In the genomic region with DNA sequence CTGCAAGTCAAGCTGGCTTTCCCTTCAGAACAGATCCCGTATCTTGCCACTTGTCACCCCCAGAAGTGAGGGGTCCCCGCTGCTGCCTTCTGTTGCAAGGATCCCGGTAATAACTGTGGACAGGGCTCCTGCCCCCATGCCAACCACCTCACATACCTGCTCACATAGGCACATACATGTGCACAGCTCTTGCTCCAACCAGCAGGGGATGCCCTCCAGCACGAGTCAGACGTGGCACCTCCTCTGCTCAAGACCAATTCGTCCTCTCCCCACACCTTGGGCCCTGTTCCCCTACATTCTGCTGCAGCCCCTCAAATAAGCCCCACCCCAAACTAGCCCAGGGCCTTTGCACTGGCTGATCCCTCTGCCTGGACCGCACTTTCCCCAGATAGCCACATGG, we compare ENCODE assay signal across 19 cellular contexts.
A peak's percentile ranks its signal among the peaks of the same experiment; 100 is the strongest.
DNase-seq lines count a peak whose midpoint lies in the region; ATAC-seq, FAIRE-seq and TF ChIP-seq lines count a peak whose summit lies in the region.
"Had no signal": no experiment of that assay in that cellular context is flagged by ENCODE, and none has a peak within 500 bp of the region (broad histone marks: within the 10 kb centered on the region; RNA-seq: fewer than 3 reads in every experiment).

No MANE protein-coding gene starts in this region.

- H3K14ac ChIP-seq in H1 (ENCODE audit: insufficient read length): no peak overlapping the region

- H2BK120ac ChIP-seq in H1 (replicated peaks; ENCODE audit: low read depth, low read length): no peak overlapping the region

- peaks cover 14% of the 10 kb centered on the region; the same call in 1 of the 2 replicates for H3K79me1 ChIP-seq in H1 (ENCODE audit: low read depth, low read length)

- peaks cover 2% of the 10 kb centered on the region; the same call in 1 of the 2 replicates for H3K23me2 ChIP-seq in H1 (ENCODE audit: low read depth, low read length)

- H3K4me3 ChIP-seq in cardiac muscle cell (no peak overlapping the region), right atrium auricular region (no peak overlapping the region), MM.1S (ENCODE audit: low read length) (no peak overlapping the region), H1 (ENCODE audit: extremely low read depth in 1 of 4, insufficient read depth in 2 of 4, low read depth in 3 of 4, low read length in 4 of 4) (no peak overlapping the region), thyroid gland (replicated peaks in 1 of 3) (no peak overlapping the region), lower lobe of right lung (no peak overlapping the region)
- H3K4me3 ChIP-seq: gastrocnemius medialis, sigmoid colon, SJSA1 had no signal

- no peak overlapping the region for H2AK5ac ChIP-seq in H1 (ENCODE audit: low read depth, low read length)

- no peak overlapping the region for H2AFZ ChIP-seq in MM.1S (ENCODE audit: low read length)
- no peak overlapping the region for H2AFZ ChIP-seq in H1 (ENCODE audit: low read length)

- no peak overlapping the region for H2BK5ac ChIP-seq in H1 (ENCODE audit: low read depth, low read length)

- intact Hi-C loops in thyroid gland (cut with DNase I): no loop called here
- intact Hi-C loops in lower lobe of right lung (cut with DNase I): no loop called here

- H4K91ac ChIP-seq in H1 (replicated peaks; ENCODE audit: insufficient read length, low read length): no peak overlapping the region

- no peak for ATAC-seq in lower lobe of right lung
- ATAC-seq: gastrocnemius medialis had no signal

- H3K23ac ChIP-seq in H1 (ENCODE audit: insufficient read length): no peak overlapping the region

- H3K27ac ChIP-seq in cardiac muscle cell (no peak overlapping the region), right atrium auricular region (no peak overlapping the region), MM.1S (ENCODE audit: low read length) (no peak overlapping the region), H1 (ENCODE audit: low read depth, low read length) (no peak overlapping the region), thyroid gland (peak overlapping the region in 1 of 3 donors; percentile 64), lower lobe of right lung (no peak overlapping the region)
- H3K27ac ChIP-seq: gastrocnemius medialis, sigmoid colon, SJSA1 had no signal

- TF ChIP-seq POLR2A in H1 (IDR thresholded peaks at IDR 0.05; ENCODE audit: control extremely low read depth in 1 of 2, low read depth in 2 of 2, low read length in 2 of 2): no peak
- no peak for TF ChIP-seq POLR2A in thyroid gland (IDR thresholded peaks at IDR 0.05)

- no peaks in the 10 kb centered on the region for H3K27me3 ChIP-seq in cardiac muscle cell
- H3K27me3 ChIP-seq in right atrium auricular region: no peaks in the 10 kb centered on the region
- H3K27me3 ChIP-seq in MM.1S (replicated peaks; ENCODE audit: insufficient read depth, low read length): peaks cover 15% of the 10 kb centered on the region; the same call in 1 of the 2 replicates
- no peaks in the 10 kb centered on the region for H3K27me3 ChIP-seq in H1 (replicated peaks in 1 of 4; ENCODE audit: control insufficient read depth in 3 of 4, extremely low read depth in 1 of 4, insufficient read depth in 3 of 4, low read length in 3 of 4)
- H3K27me3 ChIP-seq in thyroid gland: no peaks in the 10 kb centered on the region
- H3K27me3 ChIP-seq in lower lobe of right lung (ENCODE audit: low read depth): no peaks in the 10 kb centered on the region
- H3K27me3 ChIP-seq: gastrocnemius medialis, sigmoid colon, SJSA1 had no signal

- H3K4me2 ChIP-seq in MM.1S (ENCODE audit: low read depth, low read length) (no peak overlapping the region), H1 (ENCODE audit: insufficient read depth in 1 of 2, low read depth in 2 of 2, low read length in 2 of 2) (no peak overlapping the region)

- H4K20me1 ChIP-seq in MM.1S (ENCODE audit: insufficient read depth, low read length) (no peaks in the 10 kb centered on the region), H1 (replicated peaks in 1 of 2; ENCODE audit: control insufficient read depth in 1 of 2, insufficient read depth in 2 of 2, low read length in 2 of 2) (peaks cover 2 to 12% of the 10 kb centered on the region in 2 experiments)

- H3K56ac ChIP-seq in H1 (replicated peaks; ENCODE audit: insufficient read length, low read depth, low read length): no peak overlapping the region

- H3K36me3 ChIP-seq in cardiac muscle cell (no peaks in the 10 kb centered on the region), right atrium auricular region (peaks cover 11% of the 10 kb centered on the region), MM.1S (replicated peaks; ENCODE audit: insufficient read depth, low read length) (no peaks in the 10 kb centered on the region), H1 (ENCODE audit: control insufficient read depth in 2 of 4, insufficient read depth in 4 of 4, low read length in 3 of 4) (0 out of 8 replicates have a peak, but pooled peaks cover 0 to 5% (median 0%) of the 10 kb centered on the region in 4 experiments), thyroid gland (no peaks in the 10 kb centered on the region), lower lobe of right lung (peaks cover 31% of the 10 kb centered on the region)

- H2BK12ac ChIP-seq in H1 (ENCODE audit: low read depth, low read length): no peak overlapping the region

- peak overlapping the region; percentile 81; the same call in 1 of the 2 replicates for H4K8ac ChIP-seq in H1 (ENCODE audit: extremely low read depth, insufficient read depth, low read length)

- no peak overlapping the region for H4K5ac ChIP-seq in H1 (ENCODE audit: insufficient read length, low read depth, low read length)

- H3K9me2 ChIP-seq in MM.1S (replicated peaks; ENCODE audit: insufficient read depth, low read length): no peaks in the 10 kb centered on the region

- no peak for TF ChIP-seq RAD21 in H1 (IDR thresholded peaks at IDR 0.05 in 1 of 2, conservative IDR thresholded peaks at IDR 0.05 in 1 of 2; ENCODE audit: low read depth in 2 of 2, low read length in 2 of 2)

- DNase-seq in cardiac muscle cell (ENCODE audit: low read depth in 1 of 2, low spot score in 1 of 2) (no peak), right atrium auricular region (ENCODE audit: low spot score) (no peak), MM.1S (no peak), H1 (ENCODE audit: low read depth in 1 of 2, low spot score in 2 of 2) (no peak), thyroid gland (no peak), Ammon's horn (ENCODE audit: low spot score) (no peak), lower lobe of right lung (no peak), islet precursor cell (no peak)
- DNase-seq: activated B cell treated with CpG ODN at 0.5 μM for 24 hours; activated T-cell treated with anti-CD3 and anti-CD28 coated beads, Interleukin-2, amount 50 U/mL, for 24 hours; amniotic stem cell; DMS53; gastrocnemius medialis; naive B cell; NCI-H82; sigmoid colon; stimulated activated naive CD4-positive, alpha-beta T cell treated with Interleukin-2 at 50 U/mL for 16 hours had no signal

- H3K9me3 ChIP-seq in cardiac muscle cell (ENCODE audit: low read depth): no peaks in the 10 kb centered on the region
- no peaks in the 10 kb centered on the region for H3K9me3 ChIP-seq in right atrium auricular region
- H3K9me3 ChIP-seq in MM.1S (replicated peaks; ENCODE audit: insufficient read depth, low read length): no peaks in the 10 kb centered on the region
- H3K9me3 ChIP-seq in H1 (ENCODE audit: insufficient read depth in 2 of 2, low read depth in 1 of 2, low read length in 1 of 2): no peaks in the 10 kb centered on the region
- no peaks in the 10 kb centered on the region for H3K9me3 ChIP-seq in thyroid gland
- H3K9me3 ChIP-seq in lower lobe of right lung: no peaks in the 10 kb centered on the region
- H3K9me3 ChIP-seq: gastrocnemius medialis, sigmoid colon, SJSA1 had no signal

- WGBS in H1 (ENCODE audit: extremely low coverage in 1 of 2, insufficient coverage in 1 of 2, insufficient read length in 1 of 2, insufficient replicate concordance in 2 of 2, low coverage in 1 of 2, low lambda C conversion rate in 2 of 2, missing lambda C conversion rate in 1 of 2), 2 experiments: 82% methylated on average over 7 of the region's 7 CpGs; no CpG with 5 or more reads in 1 of the 2 experiments
- WGBS in thyroid gland, 2 donors: 66 to 80% methylated on average over 5 to 6 of the region's 7 CpGs

- peak; percentile 12 for TF ChIP-seq CTCF in cardiac muscle cell (IDR thresholded peaks at IDR 0.05; ENCODE audit: low read depth, low read length)
- no peak for TF ChIP-seq CTCF in right atrium auricular region (IDR thresholded peaks at IDR 0.05)
- peak; percentile 13; the same call in 1 of the 2 replicates for TF ChIP-seq CTCF in MM.1S (IDR thresholded peaks at IDR 0.05; ENCODE audit: low read length)
- TF ChIP-seq CTCF in H1 (IDR thresholded peaks at IDR 0.05; ENCODE audit: control extremely low read depth in 1 of 3, insufficient read depth in 1 of 3, low read depth in 1 of 3, low read length in 3 of 3): peak; percentile 8 to 61 (median 46); a peak in 3 of 4 replicates
- TF ChIP-seq CTCF in thyroid gland (IDR thresholded peaks at IDR 0.05): peak in 4 of 6 experiments; percentile 9 to 37 (median 27)
- TF ChIP-seq CTCF in lower lobe of right lung (IDR thresholded peaks at IDR 0.05): no peak

- no peaks in the 10 kb centered on the region for H3K79me2 ChIP-seq in MM.1S (ENCODE audit: low read length)
- peaks cover 0 to 39% of the 10 kb centered on the region in 2 experiments; a peak in 2 of 4 replicates for H3K79me2 ChIP-seq in H1 (ENCODE audit: control insufficient read depth in 1 of 2, insufficient read depth in 2 of 2, low read length in 2 of 2)

- H3K9ac ChIP-seq in MM.1S (ENCODE audit: low read length) (no peak overlapping the region), H1 (replicated peaks in 1 of 4; ENCODE audit: extremely low read depth in 1 of 4, low read depth in 3 of 4, low read length in 3 of 4) (no peak overlapping the region)

- H3K4ac ChIP-seq in H1 (replicated peaks; ENCODE audit: insufficient read length, low read depth, low read length): no peak overlapping the region

- no peak for FAIRE-seq in H1 (lab: Jason Lieb, UNC)
- FAIRE-seq: islet of Langerhans had no signal

- CTCF ChIA-PET in H1 (lab: Charles Lee; ENCODE audit: partially characterized antibody): interaction anchor here (0.9 to 1.5 kb wide), 5 partner anchors 19 to 306 kb away, joined by 3 to 5 read pairs (median 3); no protein-coding TSS in a partner anchor

- H3K18ac ChIP-seq in H1 (ENCODE audit: extremely low read depth, low read length): no peak overlapping the region; the same call in 1 of the 2 replicates

- no peaks in the 10 kb centered on the region for H3F3A ChIP-seq in MM.1S (ENCODE audit: insufficient read depth, low read length)

- no peak overlapping the region for H2BK20ac ChIP-seq in H1 (ENCODE audit: low read length)

- peak overlapping the region; percentile 32; the same call in 1 of the 2 replicates for H2BK15ac ChIP-seq in H1 (ENCODE audit: low read length)

- H3K4me1 ChIP-seq in cardiac muscle cell (ENCODE audit: low read depth) (peaks cover 3% of the 10 kb centered on the region), right atrium auricular region (no peaks in the 10 kb centered on the region), MM.1S (ENCODE audit: low read length) (no peaks in the 10 kb centered on the region), H1 (replicated peaks in 1 of 4; ENCODE audit: control insufficient read depth in 3 of 4, insufficient read depth in 4 of 4, low read length in 3 of 4) (peaks cover 14 to 36% (median 30%) of the 10 kb centered on the region in 4 experiments), thyroid gland (peaks cover 17 to 48% of the 10 kb centered on the region in 2 donors), lower lobe of right lung (peaks cover 8% of the 10 kb centered on the region)
- H3K4me1 ChIP-seq: gastrocnemius medialis, sigmoid colon, SJSA1 had no signal

- TF ChIP-seq EP300 in H1 (IDR thresholded peaks at IDR 0.05; ENCODE audit: borderline replicate concordance in 1 of 2, low read depth in 2 of 2, low read length in 2 of 2): no peak

- POLR2A ChIA-PET in H1 (lab: Charles Lee; ENCODE audit: partially characterized antibody): interaction anchor here (1.1 to 1.2 kb wide), 2 partner anchors 9 to 21 kb away, joined by 3 read pairs; no protein-coding TSS in a partner anchor

Comparison
In these comparisons a context has a peak if more than half of its experiments do, and no peak if none do; other contexts are left out.
1. CTCF ChIP-seq: peak in cardiac muscle cell (single experiment), MM.1S (single experiment), H1 (3 of 3) and thyroid gland (4 of 6); none in right atrium auricular region (0 of 2) and lower lobe of right lung (single experiment).